In the genomic region with DNA sequence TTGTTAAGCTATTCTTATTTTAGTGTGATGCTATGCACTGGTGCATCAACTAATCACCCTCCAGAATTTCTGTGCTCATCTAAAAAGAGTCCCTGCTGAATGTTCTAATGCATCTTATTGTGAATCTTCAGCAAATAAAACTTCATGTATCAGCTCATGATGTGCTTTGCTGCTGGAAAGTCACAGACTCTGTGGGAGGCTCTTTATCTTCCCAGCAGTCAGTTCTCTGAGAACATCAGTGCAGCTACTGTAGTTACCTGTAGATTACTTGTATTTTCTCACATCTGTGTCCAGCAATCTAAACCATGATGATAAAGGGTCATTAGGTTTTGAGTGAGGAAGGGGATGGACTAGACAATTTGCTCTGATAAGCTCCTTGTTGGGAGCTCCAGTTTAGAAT, we compare ENCODE assay signal across 30 cellular contexts.
DNase-seq lines count a peak whose midpoint lies in the region; ATAC-seq, FAIRE-seq and TF ChIP-seq lines count a peak whose summit lies in the region.
"Had no signal": no experiment of that assay in that cellular context is flagged by ENCODE, and none has a peak within 500 bp of the region (broad histone marks: within the 10 kb centered on the region; RNA-seq: fewer than 3 reads in every experiment).

No MANE protein-coding gene starts in this region.

- no peaks in the 10 kb centered on the region for H3K79me2 ChIP-seq in HepG2 (ENCODE audit: insufficient read depth, low read length)

- TF ChIP-seq POLR2A in HepG2 (IDR thresholded peaks at IDR 0.05; ENCODE audit: insufficient read depth in 1 of 2, low read depth in 2 of 2, low read length in 2 of 2) (no peak), right lobe of liver (IDR thresholded peaks at IDR 0.05) (no peak), erythroblast (IDR thresholded peaks at IDR 0.05; ENCODE audit: low read length) (no peak)

- H3K9ac ChIP-seq in HepG2 (ENCODE audit: insufficient read depth, low read depth, low read length) = no peak overlapping the region
- H3K9ac ChIP-seq: BLaER1 treated with 17β-estradiol and CSF1 and Interleukin-3, amounts not matched to agents 10 nM and 100 nM had no signal

- H3K27ac Mint-ChIP-seq in Calu3 (ENCODE audit: unreplicated experiment) = no peak overlapping the region
- H3K27ac Mint-ChIP-seq: CD4-positive, alpha-beta memory T cell had no signal

- H3K4me3 ChIP-seq in HepG2 (replicated peaks in 1 of 3; ENCODE audit: insufficient read depth in 1 of 3, low read depth in 2 of 3, low read length in 3 of 3) (no peak overlapping the region), right lobe of liver (no peak overlapping the region)
- H3K4me3 ChIP-seq: A549; BLaER1 treated with 17β-estradiol and CSF1 and Interleukin-3, amounts not matched to agents 10 nM and 100 nM; PC-9; SJCRH30 had no signal

- POLR2A ChIA-PET in HepG2 (lab: Yijun Ruan, JAX) = no interaction called here

- no peak overlapping the region for H3K4me2 ChIP-seq in HepG2 (ENCODE audit: low read depth, low read length)
- H3K4me2 ChIP-seq: A549; BLaER1 treated with 17β-estradiol and CSF1 and Interleukin-3, amounts not matched to agents 10 nM and 100 nM; PC-9 had no signal

- DNase-seq in HepG2 (ENCODE audit: low spot score) (no peak), right lobe of liver (no peak), NCI-H146 (lab: John Stamatoyannopoulos, UW) (peak; percentile 76), left kidney (ENCODE audit: low read depth, low spot score) (peak; percentile 13), GF-D8 (lab: John Stamatoyannopoulos, UW) (no peak), erythroblast (lab: John Stamatoyannopoulos, UW) (no peak), Calu3 (no peak)
- DNase-seq: AML-193; Caco-2; CD4-positive, alpha-beta memory T cell; DMS 273 treated with DMSO at 0.1 percent for 48 hours; DMS79; EL; GDM1; HCEC 1CT; NCI-H1092; NCI-H1436 treated with DMSO at 0.1 percent for 48 hours; NCI-H2029 treated with DMSO at 0.1 percent for 48 hours; NCI-H345; NCI-H510A treated with DMSO at 0.1 percent for 48 hours; NCI-H774; PC-9; SJCRH30 had no signal

- ATAC-seq in HepG2 (no peak), right lobe of liver (no peak)
- ATAC-seq: A549, Right ventricle myocardium inferior, SK-N-SH treated with all-trans-retinoic acid at 6 μM for 48 hours had no signal

- BruUV-seq in HepG2 (replicated peaks; lab: Mats Ljungman, UMichigan) (no TSS peak), Calu3 (replicated peaks; lab: Mats Ljungman, UMichigan) (no TSS peak)

- H3K9me3 Mint-ChIP-seq in Calu3 (ENCODE audit: low read depth, unreplicated experiment) = no peaks in the 10 kb centered on the region
- H3K9me3 Mint-ChIP-seq: CD4-positive, alpha-beta memory T cell had no signal

- H3K27me3 Mint-ChIP-seq in Calu3 (ENCODE audit: unreplicated experiment) = no peaks in the 10 kb centered on the region
- H3K27me3 Mint-ChIP-seq: CD4-positive, alpha-beta memory T cell had no signal

- H3K27ac ChIP-seq in HepG2 (ENCODE audit: extremely low read length, insufficient read depth, low read length) (no peak overlapping the region), right lobe of liver (no peak overlapping the region)
- H3K27ac ChIP-seq: A549; BLaER1 treated with 17β-estradiol and CSF1 and Interleukin-3, amounts not matched to agents 10 nM and 100 nM; PC-9; SJCRH30 had no signal

- FAIRE-seq in HepG2 (lab: Jason Lieb, UNC) = no peak
- FAIRE-seq: A549, GM12892, H1, HTR-8/SVneo had no signal

- intact Hi-C loops in HepG2 (cut with micrococcal nuclease; ENCODE audit: unreplicated experiment) = no loop called here
- intact Hi-C loops in right lobe of liver (cut with DNase I) = no loop called here
- intact Hi-C loops in Calu3 (cut with micrococcal nuclease; ENCODE audit: unreplicated experiment) = no loop called here

- no peak for TF ChIP-seq RAD21 in HepG2 (CRISPR knock-in tag; IDR thresholded peaks at IDR 0.05)

- H3K4me1 ChIP-seq in HepG2 (ENCODE audit: insufficient read depth, low read length) (peaks cover 8% of the 10 kb centered on the region), right lobe of liver (no peaks in the 10 kb centered on the region)
- H3K4me1 ChIP-seq: A549; BLaER1 treated with 17β-estradiol and CSF1 and Interleukin-3, amounts not matched to agents 10 nM and 100 nM; Caco-2; SJCRH30 had no signal

- H3K4me1 Mint-ChIP-seq in Calu3 (ENCODE audit: low read depth, unreplicated experiment) = no peaks in the 10 kb centered on the region
- H3K4me1 Mint-ChIP-seq: CD4-positive, alpha-beta memory T cell had no signal

- TF ChIP-seq EP300 in HepG2 (IDR thresholded peaks at IDR 0.05; ENCODE audit: low read depth in 2 of 2, low read length in 2 of 2) (no peak), HepG2 (CRISPR knock-in tag; IDR thresholded peaks at IDR 0.05; ENCODE audit: borderline replicate concordance) (no peak)

- peaks cover 0 to 4% of the 10 kb centered on the region in 2 experiments; a peak in 2 of 5 replicates for H3K36me3 ChIP-seq in HepG2 (replicated peaks in 1 of 2; ENCODE audit: control insufficient read depth in 1 of 2, insufficient read depth in 2 of 2, low read length in 2 of 2)
- H3K36me3 ChIP-seq in right lobe of liver = no peaks in the 10 kb centered on the region

- TF ChIP-seq CTCF in HepG2 (CRISPR knock-in tag; IDR thresholded peaks at IDR 0.05) = no peak
- TF ChIP-seq CTCF in right lobe of liver (IDR thresholded peaks at IDR 0.05) = no peak
- no peak for TF ChIP-seq CTCF in Calu3 (IDR thresholded peaks at IDR 0.05; ENCODE audit: unreplicated experiment)

- H4K20me1 ChIP-seq in HepG2 (ENCODE audit: insufficient read depth, low read length) = no peaks in the 10 kb centered on the region
- H4K20me1 ChIP-seq: BLaER1 treated with 17β-estradiol and CSF1 and Interleukin-3, amounts not matched to agents 10 nM and 100 nM had no signal

- CTCF ChIA-PET in HepG2 (lab: Yijun Ruan, JAX; ENCODE audit: low intra/inter-chr PET ratio, low total read pairs) (no interaction called here), Calu3 (lab: Charles Lee) (interaction anchor here (1.2 to 1.3 kb wide), 2 partner anchors 9 to 52 kb away, joined by 3 read pairs; no protein-coding TSS in a partner anchor)

- H2AFZ ChIP-seq in HepG2 (ENCODE audit: low read length) = no peak overlapping the region
- H2AFZ ChIP-seq: PC-9 had no signal

- H3K27me3 ChIP-seq in HepG2 (ENCODE audit: control insufficient read depth in 1 of 2, insufficient read depth in 2 of 2, low read length in 2 of 2) (no peaks in the 10 kb centered on the region), right lobe of liver (no peaks in the 10 kb centered on the region)
- H3K27me3 ChIP-seq: BLaER1 treated with 17β-estradiol and CSF1 and Interleukin-3, amounts not matched to agents 10 nM and 100 nM; SJCRH30 had no signal

- peaks cover 5% of the 10 kb centered on the region for H3K36me3 Mint-ChIP-seq in Calu3 (ENCODE audit: insufficient read depth, unreplicated experiment)

- H3K9me3 ChIP-seq in HepG2 (ENCODE audit: low read length) (no peaks in the 10 kb centered on the region), right lobe of liver (no peaks in the 10 kb centered on the region)
- H3K9me3 ChIP-seq: A549; BLaER1 treated with 17β-estradiol and CSF1 and Interleukin-3, amounts not matched to agents 10 nM and 100 nM; Caco-2; SJCRH30 had no signal

- no peak overlapping the region for H3K4me3 Mint-ChIP-seq in Calu3 (ENCODE audit: low read depth, unreplicated experiment)
- H3K4me3 Mint-ChIP-seq: CD4-positive, alpha-beta memory T cell had no signal

- in situ Hi-C loops in HepG2 (cut with HindIII; ENCODE audit: extremely low pct_ligation_motif_present, low pct_unique_long_range_greater_than_20kb) = no loop called here

TF ChIP-seq in HepG2, 621 proteins besides CTCF, POLR2A, EP300 and RAD21:
- no peak for TF ChIP-seq HNRNPL (IDR thresholded peaks at IDR 0.05; ENCODE audit: low read depth, low read length)
- no peak for TF ChIP-seq ZKSCAN8 (CRISPR knock-in tag; IDR thresholded peaks at IDR 0.05; ENCODE audit: borderline replicate concordance)
- peak; percentile 50 for TF ChIP-seq RBM22 (optimal IDR thresholded peaks at IDR 0.05; ENCODE audit: low read length)
- no peak for TF ChIP-seq NFKBIZ (CRISPR knock-in tag; IDR thresholded peaks at IDR 0.05)

Comparison
In these comparisons a context has a peak if more than half of its experiments do, and no peak if none do; other contexts are left out.
1. DNase-seq: peak in NCI-H146 (single experiment) and left kidney (single experiment); none in HepG2 (single experiment), right lobe of liver (0 of 3), GF-D8 (single experiment), erythroblast (0 of 2) and Calu3 (single experiment).